8 cellular contexts compared by ENCODE assay signal in the genomic region with DNA sequence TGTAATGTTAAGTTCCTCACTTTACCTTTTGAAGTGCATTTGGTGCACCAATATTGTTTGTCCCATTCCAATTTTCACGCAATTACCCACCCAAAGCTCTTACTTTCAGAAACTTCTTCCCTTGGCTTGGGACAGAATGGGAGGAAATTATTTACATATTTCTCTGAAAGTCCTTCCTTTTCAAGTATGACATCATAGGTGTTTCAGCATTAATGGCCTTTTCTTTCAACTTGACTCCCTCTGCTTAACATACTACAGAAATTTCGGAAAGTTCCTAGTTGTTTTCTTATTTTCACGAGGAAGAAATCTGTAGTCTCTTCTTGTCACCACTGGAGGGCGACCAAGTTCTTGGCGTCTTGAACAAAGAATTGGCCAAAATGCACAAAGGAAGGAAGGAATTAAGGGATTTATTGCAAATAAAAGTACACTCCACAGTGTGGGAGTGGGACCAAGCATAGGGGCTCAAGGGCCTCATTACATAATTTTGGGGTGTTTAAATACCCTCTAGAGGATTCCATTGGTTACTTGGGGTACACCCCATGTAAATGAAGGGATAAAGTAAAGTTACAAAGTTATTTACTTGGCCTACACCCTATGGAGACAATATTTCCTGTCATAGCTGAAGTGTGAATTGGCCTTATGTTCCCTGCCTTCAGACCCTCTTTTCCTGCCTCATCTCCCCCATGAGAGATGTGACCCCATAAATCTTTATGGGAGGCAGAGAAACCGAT.
DNase-seq lines count a peak whose midpoint lies in the region; ATAC-seq, FAIRE-seq and TF ChIP-seq lines count a peak whose summit lies in the region.

No MANE protein-coding gene starts in this region.

- H3K9me3 ChIP-seq in upper lobe of left lung = no peaks in the 10 kb centered on the region
- no peaks in the 10 kb centered on the region for H3K9me3 ChIP-seq in esophagus muscularis mucosa

- DNase-seq in D721Med (ENCODE audit: insufficient read length, low spot score) (no peak), RCC 7860 (ENCODE audit: low spot score) (peak; percentile 11), foreskin keratinocyte (peak in 1 of 2 donors; percentile 2), upper lobe of left lung (peak in 1 of 2 donors; percentile 22), esophagus muscularis mucosa (ENCODE audit: extremely low spot score) (no peak)
- no peak for DNase-seq in activated T-cell treated with anti-CD3 and anti-CD28 coated beads, Interleukin-2, amount 50 U/mL, for 48 hours

- TF ChIP-seq CTCF in D721Med (IDR thresholded peaks at IDR 0.05; ENCODE audit: insufficient read depth, missing control alignments) (peak; percentile 74), foreskin keratinocyte (conservative IDR thresholded peaks at IDR 0.05) (peak; percentile 66), upper lobe of left lung (IDR thresholded peaks at IDR 0.05) (peak in 5 of 6 experiments; percentile 12 to 55 (median 31)), esophagus muscularis mucosa (IDR thresholded peaks at IDR 0.05) (peak in 1 of 3 experiments; percentile 19)

- H3K36me3 ChIP-seq in upper lobe of left lung (no peaks in the 10 kb centered on the region), esophagus muscularis mucosa (no peaks in the 10 kb centered on the region)

- TF ChIP-seq POLR2A in upper lobe of left lung (IDR thresholded peaks at IDR 0.05) = no peak
- TF ChIP-seq POLR2A in esophagus muscularis mucosa (IDR thresholded peaks at IDR 0.05; ENCODE audit: low read depth) = no peak

- peak; percentile 21 for FAIRE-seq in D721Med (lab: Jason Lieb, UNC)
- FAIRE-seq in RCC 7860 (lab: Jason Lieb, UNC) = no peak

- H3K27me3 ChIP-seq in foreskin keratinocyte = no peaks in the 10 kb centered on the region
- H3K27me3 ChIP-seq in upper lobe of left lung = no peaks in the 10 kb centered on the region
- H3K27me3 ChIP-seq in esophagus muscularis mucosa = no peaks in the 10 kb centered on the region

- H3K27ac ChIP-seq in foreskin keratinocyte (no peak overlapping the region), upper lobe of left lung (no peak overlapping the region), esophagus muscularis mucosa (replicated peaks in 1 of 4) (no peak overlapping the region)

- TF ChIP-seq EP300 in upper lobe of left lung (IDR thresholded peaks at IDR 0.05) (no peak), esophagus muscularis mucosa (IDR thresholded peaks at IDR 0.05) (no peak)

- WGBS in upper lobe of left lung, 2 donors = 21 to 23% methylated on average over 6 of the region's 6 CpGs
- WGBS in esophagus muscularis mucosa = 31% methylated on average over 6 of the region's 6 CpGs

- H3K4me3 ChIP-seq in upper lobe of left lung (no peak overlapping the region), esophagus muscularis mucosa (no peak overlapping the region)

- intact Hi-C loops in esophagus muscularis mucosa (cut with DNase I) = no loop called here

- no peaks in the 10 kb centered on the region for H3K4me1 ChIP-seq in foreskin keratinocyte
- H3K4me1 ChIP-seq in upper lobe of left lung = no peaks in the 10 kb centered on the region
- no peaks in the 10 kb centered on the region for H3K4me1 ChIP-seq in esophagus muscularis mucosa

- ATAC-seq in HG03342 (IDR thresholded peaks at IDR 0.05; ENCODE audit: unreplicated experiment) = peak; percentile 59
- ATAC-seq in foreskin keratinocyte = no peak
- ATAC-seq in upper lobe of left lung (ENCODE audit: low FRiP score in 2 of 2) = no peak
- ATAC-seq in activated CD4-positive, CD25-positive, alpha-beta regulatory T cell treated with anti-CD3 and anti-CD28 coated beads, Interleukin-2, amount 50 U/mL, for 24 hours = no peak
